Comparison of ENCODE assay signal across 17 cellular contexts in genomic region chr17:40293363-40293762, GRCh38. TPM values are rescaled to one million over a fixed set of nuclear protein-coding genes. Genes with fewer than 3 reads are reported as not detected.
DNase-seq lines count a peak whose midpoint lies in the region; ATAC-seq and TF ChIP-seq lines count a peak whose summit lies in the region.
"Had no signal": no experiment of that assay in that cellular context is flagged by ENCODE, and none has a peak within 500 bp of the region (broad histone marks: within the 10 kb centered on the region; RNA-seq: fewer than 3 reads in every experiment).

No MANE protein-coding gene starts in this region.

- H2BK120ac ChIP-seq in mesenchymal stem cell (ENCODE audit: low read depth, low read length): no peak overlapping the region

- H3K4me2 ChIP-seq in mesenchymal stem cell (ENCODE audit: low read length, poor library complexity, severe bottlenecking): no peak overlapping the region

- no peak overlapping the region for H2BK5ac ChIP-seq in mesenchymal stem cell (ENCODE audit: low read depth, low read length, poor library complexity, severe bottlenecking)

- DNase-seq in adipocyte (ENCODE audit: low read depth): peak; percentile 29
- DNase-seq in fibroblast of peridontal ligament (ENCODE audit: extremely low read depth): peak; percentile 71
- peak; percentile 32 for DNase-seq in mesenchymal stem cell
- DNase-seq in testis: peak; percentile 71
- no peak for DNase-seq in NCI-H446 (lab: John Stamatoyannopoulos, UW)
- no peak for DNase-seq in omental fat pad (ENCODE audit: low spot score)
- no peak for DNase-seq in NCI-H2107 treated with DMSO at 0.1 percent for 48 hours (lab: John Stamatoyannopoulos, UW; ENCODE audit: unreplicated experiment)
- DNase-seq: activated CD4-positive, alpha-beta T cell treated with anti-CD3 and anti-CD28 coated beads, Interleukin-2, amount 50 U/mL, for 48 hours; activated T-cell treated with anti-CD3 and anti-CD28 coated beads, Interleukin-2, amount 50 U/mL, for 48 hours; caudate nucleus; DMS 273 treated with DMSO at 0.1 percent for 48 hours; effector CD8-positive, alpha-beta T cell; GF-D8; NCI-H1436; NK-92 treated with Interleukin-12 subunit alpha and Interleukin-12 subunit beta, amount 100 ng/mL, for 24 hours; stimulated activated CD4-positive, alpha-beta T cell treated with anti-CD3 and anti-CD28 coated beads, Interleukin-1b, Interleukin-23, amount 100 ng/mL, for 48 hours had no signal

- H4K91ac ChIP-seq in mesenchymal stem cell (ENCODE audit: low read length): no peak overlapping the region

- peaks cover 55% of the 10 kb centered on the region for H3K4me1 ChIP-seq in adipocyte (ENCODE audit: control insufficient read depth, insufficient read depth, low read length)
- peaks cover 1% of the 10 kb centered on the region for H3K4me1 ChIP-seq in mesenchymal stem cell (ENCODE audit: control insufficient read depth, insufficient read depth, low read depth, low read length)
- peaks cover 7% of the 10 kb centered on the region for H3K4me1 ChIP-seq in testis

- H3K79me1 ChIP-seq in mesenchymal stem cell (replicated peaks; ENCODE audit: low read length, poor library complexity, severe bottlenecking): peaks cover 8% of the 10 kb centered on the region

- H4K8ac ChIP-seq in mesenchymal stem cell (ENCODE audit: low read length): no peak overlapping the region

- H2BK12ac ChIP-seq in mesenchymal stem cell (ENCODE audit: low read length in 2 of 2): no peak overlapping the region

- no peak overlapping the region for H3K27ac ChIP-seq in mesenchymal stem cell (ENCODE audit: low read length, poor library complexity, severe bottlenecking)
- peak overlapping the region; percentile 60 to 79 for H3K27ac ChIP-seq in testis
- H3K27ac ChIP-seq: VCaP had no signal

- H3K27me3 ChIP-seq in adipocyte (replicated peaks; ENCODE audit: control insufficient read depth, insufficient read depth, low read length) (no peaks in the 10 kb centered on the region), mesenchymal stem cell (ENCODE audit: control insufficient read depth in 1 of 2, insufficient read depth in 1 of 2, low read length in 2 of 2) (no peaks in the 10 kb centered on the region), testis (no peaks in the 10 kb centered on the region)

- no peak overlapping the region for H2AK5ac ChIP-seq in mesenchymal stem cell (ENCODE audit: low read length, severe bottlenecking)

- intact Hi-C loops in testis (cut with DNase I; ENCODE audit: low total_unique reads): no loop called here

- H3K18ac ChIP-seq in mesenchymal stem cell (ENCODE audit: low read depth in 1 of 2, low read length in 2 of 2): no peak overlapping the region

- no peak for ATAC-seq in omental fat pad (ENCODE audit: low FRiP score)

- no peak overlapping the region for H2BK15ac ChIP-seq in mesenchymal stem cell (ENCODE audit: low read depth, poor library complexity, severe bottlenecking)

- H3K4me3 ChIP-seq in adipocyte (ENCODE audit: low read length) (peak overlapping the region; percentile 31), mesenchymal stem cell (ENCODE audit: insufficient read depth in 1 of 2, low read depth in 1 of 2, low read length in 2 of 2) (peak overlapping the region in 1 of 2 experiments; percentile 31), testis (no peak overlapping the region)

- TF ChIP-seq CTCF in testis (IDR thresholded peaks at IDR 0.05) (no peak), omental fat pad (IDR thresholded peaks at IDR 0.05) (no peak)

- H3K9me3 ChIP-seq in adipocyte (ENCODE audit: control insufficient read depth, low read length) (no peaks in the 10 kb centered on the region), mesenchymal stem cell (ENCODE audit: control insufficient read depth, low read length) (no peaks in the 10 kb centered on the region), testis (no peaks in the 10 kb centered on the region)

- H3K9ac ChIP-seq in adipocyte (ENCODE audit: low read length) (peak overlapping the region; percentile 73), mesenchymal stem cell (ENCODE audit: low read length) (peak overlapping the region; percentile 58)

- no peak overlapping the region for H2AFZ ChIP-seq in mesenchymal stem cell (ENCODE audit: low read depth, low read length)

- 100% methylated on average over 1 of the region's 1 CpG for WGBS in mesenchymal stem cell
- 28 to 46% methylated on average over 1 of the region's 1 CpG for WGBS in testis, 2 donors

- no peak for TF ChIP-seq POLR2A in testis (IDR thresholded peaks at IDR 0.05)

- no peak overlapping the region for H3K23ac ChIP-seq in mesenchymal stem cell (ENCODE audit: low read length in 2 of 2)

- H3K36me3 ChIP-seq in adipocyte (ENCODE audit: control insufficient read depth, insufficient read depth, low read length, severe bottlenecking): no peaks in the 10 kb centered on the region
- H3K36me3 ChIP-seq in mesenchymal stem cell (ENCODE audit: control insufficient read depth in 1 of 2, insufficient read depth in 2 of 2, low read depth in 1 of 2, low read length in 2 of 2): peaks cover 5 to 15% of the 10 kb centered on the region in 2 experiments
- no peaks in the 10 kb centered on the region for H3K36me3 ChIP-seq in testis (ENCODE audit: low read depth, missing control alignments)

- no peak overlapping the region for H3K14ac ChIP-seq in mesenchymal stem cell (ENCODE audit: low read length in 2 of 2)

- H3K4ac ChIP-seq in mesenchymal stem cell (ENCODE audit: low read depth in 1 of 2, low read length in 2 of 2): no peak overlapping the region

RNA-seq across cellular contexts. Expression of gene CDC6, which starts 5.7 kb away (rescaled TPM):
- 8.5 TPM for polyA plus RNA-seq in mesenchymal stem cell (2013, experiment 1 of 2)
- 9.1 TPM for polyA plus RNA-seq in mesenchymal stem cell (2013, experiment 2 of 2)
- total RNA-seq in testis (10 to 100 TPM; 12.4 to 22.8 TPM), omental fat pad (1 to 10 TPM in 2 of 4 donors, under 1 TPM in 2; 0.56 to 4.3 (median 1.7) TPM)
- 14.7 TPM for polyA plus RNA-seq in testis (ENCODE audit: insufficient read depth, low read depth, low replicate concordance)

RNA-seq across cellular contexts. Expression of gene RARA, which starts 15.6 kb away (rescaled TPM):
- 32.6 TPM for polyA plus RNA-seq in mesenchymal stem cell (2013, experiment 1 of 2)
- polyA plus RNA-seq in mesenchymal stem cell (2013, experiment 2 of 2): 32.1 TPM
- total RNA-seq in testis: 10 to 100 TPM; 65.5 to 66.0 TPM
- 49.8 TPM for polyA plus RNA-seq in testis (ENCODE audit: insufficient read depth, low read depth, low replicate concordance)
- 10 to 100 TPM; 26.7 to 61.5 (median 35.9) TPM for total RNA-seq in omental fat pad

Comparison
In these comparisons a context has a peak if more than half of its experiments do, and no peak if none do; other contexts are left out.
1. DNase-seq: peak in adipocyte (single experiment), fibroblast of peridontal ligament (single experiment), mesenchymal stem cell (single experiment) and testis (single experiment); none in NCI-H446 (0 of 2), omental fat pad (single experiment) and NCI-H2107 treated with DMSO at 0.1 percent for 48 hours (single experiment).